1 cellular context compared by ENCODE assay signal in the genomic region with DNA sequence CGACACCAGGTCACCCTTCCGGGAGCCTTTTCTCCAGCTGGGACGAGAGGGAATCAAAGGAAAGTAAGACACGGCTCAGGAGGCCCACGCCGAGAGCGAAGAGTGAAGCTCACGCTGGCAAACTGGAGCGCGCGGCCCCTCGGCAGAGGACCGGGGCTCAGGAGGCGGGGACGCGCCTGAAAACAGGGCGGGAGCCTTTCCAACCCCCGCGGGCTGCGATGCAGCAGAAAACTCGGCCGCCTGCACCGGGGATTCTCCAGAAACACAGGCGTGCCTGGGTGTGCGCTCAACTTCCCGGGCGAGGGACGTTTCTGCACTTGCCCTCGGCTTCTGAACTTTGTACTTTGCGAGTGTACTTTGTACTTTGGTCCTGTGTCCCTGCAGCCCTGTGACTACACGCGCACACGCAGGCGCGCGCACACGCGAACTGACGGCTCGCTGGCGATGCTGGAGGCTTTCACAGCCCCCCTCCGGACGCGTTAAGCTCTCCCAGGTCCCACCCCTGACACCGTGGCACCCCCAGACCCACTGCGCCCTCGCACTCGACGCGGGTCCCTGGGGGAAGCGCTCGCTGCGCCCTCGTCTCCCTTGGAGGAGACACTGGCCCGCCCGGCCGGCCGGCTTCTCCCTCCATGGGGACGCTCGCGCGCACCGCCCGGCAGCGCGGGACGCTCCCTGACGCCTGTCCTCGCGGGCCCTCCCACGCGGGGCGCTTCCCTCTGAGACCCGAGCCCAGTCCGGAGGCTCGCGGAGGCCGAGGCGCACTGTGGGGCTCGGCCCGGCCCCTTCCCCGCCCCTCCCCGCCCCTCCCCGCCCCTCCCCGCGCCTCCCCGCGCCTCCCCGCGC.
TF ChIP-seq lines count a peak whose summit lies in the region.

No MANE protein-coding gene starts in this region.

TF ChIP-seq in HepG2, 621 proteins besides CTCF, POLR2A, EP300 and RAD21 (continued from another document and continues in another):
- TF ChIP-seq ZNF709 (CRISPR knock-in tag; IDR thresholded peaks at IDR 0.05) (0 out of 2 replicates have a peak, but pooled peaks have one; percentile 57), ZNF570 (CRISPR knock-in tag; IDR thresholded peaks at IDR 0.05; ENCODE audit: borderline replicate concordance) (no peak), HES4 (CRISPR knock-in tag; IDR thresholded peaks at IDR 0.05; ENCODE audit: borderline replicate concordance) (0 out of 2 replicates have a peak, but pooled peaks have one; percentile 56), NFE2L1 (CRISPR knock-in tag; IDR thresholded peaks at IDR 0.05; ENCODE audit: borderline replicate concordance) (no peak), ZNF670 (CRISPR knock-in tag; IDR thresholded peaks at IDR 0.05; ENCODE audit: borderline replicate concordance) (peak; percentile 80), SRSF4 (IDR thresholded peaks at IDR 0.05; ENCODE audit: low read depth, low read length, poor library complexity, severe bottlenecking) (no peak), CREM (IDR thresholded peaks at IDR 0.05) (peak; percentile 47; the same call in 1 of the 2 replicates), CREM (CRISPR knock-in tag; IDR thresholded peaks at IDR 0.05) (no peak), ZMYM4 (CRISPR knock-in tag; IDR thresholded peaks at IDR 0.05) (peak; percentile 52; the same call in 1 of the 2 replicates), NFYB (CRISPR knock-in tag; IDR thresholded peaks at IDR 0.05) (no peak), KMT2A (CRISPR knock-in tag; IDR thresholded peaks at IDR 0.05) (no peak), GATAD2A (CRISPR knock-in tag; IDR thresholded peaks at IDR 0.05) (peak; percentile 48; the same call in 1 of the 2 replicates), ARNT2 (CRISPR knock-in tag; IDR thresholded peaks at IDR 0.05; ENCODE audit: low read depth) (peak; percentile 52; the same call in 1 of the 2 replicates), ZNF772 (CRISPR knock-in tag; IDR thresholded peaks at IDR 0.05) (peak; percentile 59), MAZ (IDR thresholded peaks at IDR 0.05; ENCODE audit: borderline replicate concordance, low read depth, low read length) (no peak), MAZ (CRISPR knock-in tag; IDR thresholded peaks at IDR 0.05; ENCODE audit: low read depth) (peak; percentile 74), ZNF781 (CRISPR knock-in tag; IDR thresholded peaks at IDR 0.05; ENCODE audit: borderline replicate concordance, not compliant biosample characterization) (peak; percentile 44), MEIS2 (CRISPR knock-in tag; IDR thresholded peaks at IDR 0.05) (peak; percentile 51; the same call in 1 of the 2 replicates), GABPB1 (CRISPR knock-in tag; IDR thresholded peaks at IDR 0.05) (peak; percentile 49; the same call in 1 of the 2 replicates), ZNF724P (CRISPR knock-in tag; IDR thresholded peaks at IDR 0.05; ENCODE audit: borderline replicate concordance) (peak; percentile 90; the same call in 1 of the 2 replicates), KDM5B (CRISPR knock-in tag; IDR thresholded peaks at IDR 0.05; ENCODE audit: borderline replicate concordance) (peak; percentile 25; the same call in 1 of the 2 replicates), NR2F6 (IDR thresholded peaks at IDR 0.05) (peak; percentile 56; the same call in 1 of the 2 replicates), NR2F6 (CRISPR knock-in tag; IDR thresholded peaks at IDR 0.05) (peak; percentile 57; the same call in 1 of the 2 replicates), ZNF230 (CRISPR knock-in tag; IDR thresholded peaks at IDR 0.05) (peak; percentile 75), NONO (IDR thresholded peaks at IDR 0.05) (no peak), NONO (CRISPR knock-in tag; conservative IDR thresholded peaks at IDR 0.05) (peak; percentile 72; the same call in 1 of the 2 replicates), PAX8 (CRISPR knock-in tag; IDR thresholded peaks at IDR 0.05; ENCODE audit: borderline replicate concordance) (0 out of 2 replicates have a peak, but pooled peaks have one; percentile 59), ZFP37 (CRISPR knock-in tag; IDR thresholded peaks at IDR 0.05; ENCODE audit: borderline replicate concordance) (no peak), TCF12 (IDR thresholded peaks at IDR 0.05) (no peak), TCF12 (CRISPR knock-in tag; IDR thresholded peaks at IDR 0.05) (peak; percentile 82), KDM2A (CRISPR knock-in tag; IDR thresholded peaks at IDR 0.05; ENCODE audit: borderline replicate concordance, low read depth) (no peak), EEA1 (CRISPR knock-in tag; IDR thresholded peaks at IDR 0.05; ENCODE audit: borderline replicate concordance) (no peak), ZNF615 (CRISPR knock-in tag; IDR thresholded peaks at IDR 0.05; ENCODE audit: borderline replicate concordance) (0 out of 2 replicates have a peak, but pooled peaks have one; percentile 27), AKAP8 (CRISPR knock-in tag; IDR thresholded peaks at IDR 0.05) (peak; percentile 68; the same call in 1 of the 2 replicates), TEAD3 (CRISPR knock-in tag; optimal IDR thresholded peaks at IDR 0.05; ENCODE audit: borderline replicate concordance) (peak; percentile 38), BORCS8-MEF2B (CRISPR knock-in tag; IDR thresholded peaks at IDR 0.05) (0 out of 2 replicates have a peak, but pooled peaks have one; percentile 46), NFIB (CRISPR knock-in tag; IDR thresholded peaks at IDR 0.05; ENCODE audit: borderline replicate concordance) (no peak), RBM39 (IDR thresholded peaks at IDR 0.05; ENCODE audit: low read depth, low read length, poor library complexity, severe bottlenecking) (peak; percentile 38), MBNL3 (CRISPR knock-in tag; conservative IDR thresholded peaks at IDR 0.05) (no peak), ERF (CRISPR knock-in tag; IDR thresholded peaks at IDR 0.05) (peak; percentile 65; the same call in 1 of the 2 replicates), FOSL1 (CRISPR knock-in tag; IDR thresholded peaks at IDR 0.05; ENCODE audit: borderline replicate concordance) (no peak), ZNF607 (CRISPR knock-in tag; IDR thresholded peaks at IDR 0.05; ENCODE audit: borderline replicate concordance) (no peak), CAMTA2 (CRISPR knock-in tag; IDR thresholded peaks at IDR 0.05; ENCODE audit: borderline replicate concordance) (peak; percentile 54; the same call in 1 of the 2 replicates), ZFX (CRISPR knock-in tag; IDR thresholded peaks at IDR 0.05; ENCODE audit: low read depth) (peak; percentile 67)
- TF ChIP-seq, protein P1, sequence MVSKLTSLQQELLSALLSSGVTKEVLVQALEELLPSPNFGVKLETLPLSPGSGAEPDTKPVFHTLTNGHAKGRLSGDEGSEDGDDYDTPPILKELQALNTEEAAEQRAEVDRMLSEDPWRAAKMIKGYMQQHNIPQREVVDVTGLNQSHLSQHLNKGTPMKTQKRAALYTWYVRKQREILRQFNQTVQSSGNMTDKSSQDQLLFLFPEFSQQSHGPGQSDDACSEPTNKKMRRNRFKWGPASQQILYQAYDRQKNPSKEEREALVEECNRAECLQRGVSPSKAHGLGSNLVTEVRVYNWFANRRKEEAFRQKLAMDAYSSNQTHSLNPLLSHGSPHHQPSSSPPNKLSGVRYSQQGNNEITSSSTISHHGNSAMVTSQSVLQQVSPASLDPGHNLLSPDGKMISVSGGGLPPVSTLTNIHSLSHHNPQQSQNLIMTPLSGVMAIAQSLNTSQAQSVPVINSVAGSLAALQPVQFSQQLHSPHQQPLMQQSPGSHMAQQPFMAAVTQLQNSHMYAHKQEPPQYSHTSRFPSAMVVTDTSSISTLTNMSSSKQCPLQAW (CRISPR knock-in tag; IDR thresholded peaks at IDR 0.05), result peak; percentile 34; the same call in 1 of the 2 replicates
- TF ChIP-seq, protein P2, sequence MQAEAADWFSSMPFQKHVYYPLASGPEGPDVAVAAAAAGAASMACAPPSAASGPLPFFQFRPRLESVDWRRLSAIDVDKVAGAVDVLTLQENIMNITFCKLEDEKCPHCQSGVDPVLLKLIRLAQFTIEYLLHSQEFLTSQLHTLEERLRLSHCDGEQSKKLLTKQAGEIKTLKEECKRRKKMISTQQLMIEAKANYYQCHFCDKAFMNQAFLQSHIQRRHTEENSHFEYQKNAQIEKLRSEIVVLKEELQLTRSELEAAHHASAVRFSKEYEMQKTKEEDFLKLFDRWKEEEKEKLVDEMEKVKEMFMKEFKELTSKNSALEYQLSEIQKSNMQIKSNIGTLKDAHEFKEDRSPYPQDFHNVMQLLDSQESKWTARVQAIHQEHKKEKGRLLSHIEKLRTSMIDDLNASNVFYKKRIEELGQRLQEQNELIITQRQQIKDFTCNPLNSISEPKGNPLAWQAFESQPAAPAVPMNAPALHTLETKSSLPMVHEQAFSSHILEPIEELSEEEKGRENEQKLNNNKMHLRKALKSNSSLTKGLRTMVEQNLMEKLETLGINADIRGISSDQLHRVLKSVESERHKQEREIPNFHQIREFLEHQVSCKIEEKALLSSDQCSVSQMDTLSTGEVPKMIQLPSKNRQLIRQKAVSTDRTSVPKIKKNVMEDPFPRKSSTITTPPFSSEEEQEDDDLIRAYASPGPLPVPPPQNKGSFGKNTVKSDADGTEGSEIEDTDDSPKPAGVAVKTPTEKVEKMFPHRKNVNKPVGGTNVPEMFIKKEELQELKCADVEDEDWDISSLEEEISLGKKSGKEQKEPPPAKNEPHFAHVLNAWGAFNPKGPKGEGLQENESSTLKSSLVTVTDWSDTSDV (CRISPR knock-in tag; IDR thresholded peaks at IDR 0.05), result peak; percentile 48; the same call in 1 of the 2 replicates
- TF ChIP-seq, protein P3, sequence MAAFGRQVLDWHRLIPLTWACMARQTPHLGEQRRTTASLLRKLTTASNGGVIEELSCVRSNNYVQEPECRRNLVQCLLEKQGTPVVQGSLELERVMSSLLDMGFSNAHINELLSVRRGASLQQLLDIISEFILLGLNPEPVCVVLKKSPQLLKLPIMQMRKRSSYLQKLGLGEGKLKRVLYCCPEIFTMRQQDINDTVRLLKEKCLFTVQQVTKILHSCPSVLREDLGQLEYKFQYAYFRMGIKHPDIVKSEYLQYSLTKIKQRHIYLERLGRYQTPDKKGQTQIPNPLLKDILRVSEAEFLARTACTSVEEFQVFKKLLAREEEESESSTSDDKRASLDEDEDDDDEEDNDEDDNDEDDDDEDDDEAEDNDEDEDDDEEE (CRISPR knock-in tag; IDR thresholded peaks at IDR 0.05), result peak; percentile 41; the same call in 1 of the 2 replicates
- TF ChIP-seq, protein P4, sequence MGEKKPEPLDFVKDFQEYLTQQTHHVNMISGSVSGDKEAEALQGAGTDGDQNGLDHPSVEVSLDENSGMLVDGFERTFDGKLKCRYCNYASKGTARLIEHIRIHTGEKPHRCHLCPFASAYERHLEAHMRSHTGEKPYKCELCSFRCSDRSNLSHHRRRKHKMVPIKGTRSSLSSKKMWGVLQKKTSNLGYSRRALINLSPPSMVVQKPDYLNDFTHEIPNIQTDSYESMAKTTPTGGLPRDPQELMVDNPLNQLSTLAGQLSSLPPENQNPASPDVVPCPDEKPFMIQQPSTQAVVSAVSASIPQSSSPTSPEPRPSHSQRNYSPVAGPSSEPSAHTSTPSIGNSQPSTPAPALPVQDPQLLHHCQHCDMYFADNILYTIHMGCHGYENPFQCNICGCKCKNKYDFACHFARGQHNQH (CRISPR knock-in tag; IDR thresholded peaks at IDR 0.05), result 0 out of 2 replicates have a peak, but pooled peaks have one; percentile 26
- TF ChIP-seq, protein P5, sequence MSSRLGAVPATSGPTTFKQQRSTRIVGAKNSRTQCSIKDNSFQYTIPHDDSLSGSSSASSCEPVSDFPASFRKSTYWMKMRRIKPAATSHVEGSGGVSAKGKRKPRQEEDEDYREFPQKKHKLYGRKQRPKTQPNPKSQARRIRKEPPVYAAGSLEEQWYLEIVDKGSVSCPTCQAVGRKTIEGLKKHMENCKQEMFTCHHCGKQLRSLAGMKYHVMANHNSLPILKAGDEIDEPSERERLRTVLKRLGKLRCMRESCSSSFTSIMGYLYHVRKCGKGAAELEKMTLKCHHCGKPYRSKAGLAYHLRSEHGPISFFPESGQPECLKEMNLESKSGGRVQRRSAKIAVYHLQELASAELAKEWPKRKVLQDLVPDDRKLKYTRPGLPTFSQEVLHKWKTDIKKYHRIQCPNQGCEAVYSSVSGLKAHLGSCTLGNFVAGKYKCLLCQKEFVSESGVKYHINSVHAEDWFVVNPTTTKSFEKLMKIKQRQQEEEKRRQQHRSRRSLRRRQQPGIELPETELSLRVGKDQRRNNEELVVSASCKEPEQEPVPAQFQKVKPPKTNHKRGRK (CRISPR knock-in tag; IDR thresholded peaks at IDR 0.05), result no peak
- TF ChIP-seq, protein P6, sequence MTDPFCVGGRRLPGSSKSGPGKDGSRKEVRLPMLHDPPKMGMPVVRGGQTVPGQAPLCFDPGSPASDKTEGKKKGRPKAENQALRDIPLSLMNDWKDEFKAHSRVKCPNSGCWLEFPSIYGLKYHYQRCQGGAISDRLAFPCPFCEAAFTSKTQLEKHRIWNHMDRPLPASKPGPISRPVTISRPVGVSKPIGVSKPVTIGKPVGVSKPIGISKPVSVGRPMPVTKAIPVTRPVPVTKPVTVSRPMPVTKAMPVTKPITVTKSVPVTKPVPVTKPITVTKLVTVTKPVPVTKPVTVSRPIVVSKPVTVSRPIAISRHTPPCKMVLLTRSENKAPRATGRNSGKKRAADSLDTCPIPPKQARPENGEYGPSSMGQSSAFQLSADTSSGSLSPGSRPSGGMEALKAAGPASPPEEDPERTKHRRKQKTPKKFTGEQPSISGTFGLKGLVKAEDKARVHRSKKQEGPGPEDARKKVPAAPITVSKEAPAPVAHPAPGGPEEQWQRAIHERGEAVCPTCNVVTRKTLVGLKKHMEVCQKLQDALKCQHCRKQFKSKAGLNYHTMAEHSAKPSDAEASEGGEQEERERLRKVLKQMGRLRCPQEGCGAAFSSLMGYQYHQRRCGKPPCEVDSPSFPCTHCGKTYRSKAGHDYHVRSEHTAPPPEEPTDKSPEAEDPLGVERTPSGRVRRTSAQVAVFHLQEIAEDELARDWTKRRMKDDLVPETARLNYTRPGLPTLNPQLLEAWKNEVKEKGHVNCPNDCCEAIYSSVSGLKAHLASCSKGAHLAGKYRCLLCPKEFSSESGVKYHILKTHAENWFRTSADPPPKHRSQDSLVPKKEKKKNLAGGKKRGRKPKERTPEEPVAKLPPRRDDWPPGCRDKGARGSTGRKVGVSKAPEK (CRISPR knock-in tag; IDR thresholded peaks at IDR 0.05; ENCODE audit: borderline replicate concordance), result no peak
- TF ChIP-seq, protein P7, sequence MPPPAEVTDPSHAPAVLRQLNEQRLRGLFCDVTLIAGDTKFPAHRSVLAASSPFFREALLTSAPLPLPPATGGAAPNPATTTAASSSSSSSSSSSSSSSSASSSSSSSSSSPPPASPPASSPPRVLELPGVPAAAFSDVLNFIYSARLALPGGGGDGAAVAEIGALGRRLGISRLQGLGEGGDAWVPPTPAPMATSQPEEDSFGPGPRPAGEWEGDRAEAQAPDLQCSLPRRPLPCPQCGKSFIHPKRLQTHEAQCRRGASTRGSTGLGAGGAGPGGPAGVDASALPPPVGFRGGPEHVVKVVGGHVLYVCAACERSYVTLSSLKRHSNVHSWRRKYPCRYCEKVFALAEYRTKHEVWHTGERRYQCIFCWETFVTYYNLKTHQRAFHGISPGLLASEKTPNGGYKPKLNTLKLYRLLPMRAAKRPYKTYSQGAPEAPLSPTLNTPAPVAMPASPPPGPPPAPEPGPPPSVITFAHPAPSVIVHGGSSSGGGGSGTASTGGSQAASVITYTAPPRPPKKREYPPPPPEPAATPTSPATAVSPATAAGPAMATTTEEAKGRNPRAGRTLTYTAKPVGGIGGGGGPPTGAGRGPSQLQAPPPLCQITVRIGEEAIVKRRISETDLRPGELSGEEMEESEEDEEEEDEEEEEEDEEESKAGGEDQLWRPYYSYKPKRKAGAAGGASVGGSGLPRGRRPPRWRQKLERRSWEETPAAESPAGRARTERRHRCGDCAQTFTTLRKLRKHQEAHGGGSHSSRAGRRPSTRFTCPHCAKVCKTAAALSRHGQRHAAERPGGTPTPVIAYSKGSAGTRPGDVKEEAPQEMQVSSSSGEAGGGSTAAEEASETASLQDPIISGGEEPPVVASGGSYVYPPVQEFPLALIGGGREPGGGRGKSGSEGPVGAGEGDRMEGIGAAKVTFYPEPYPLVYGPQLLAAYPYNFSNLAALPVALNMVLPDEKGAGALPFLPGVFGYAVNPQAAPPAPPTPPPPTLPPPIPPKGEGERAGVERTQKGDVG (CRISPR knock-in tag; IDR thresholded peaks at IDR 0.05; ENCODE audit: borderline replicate concordance), result no peak
